Comparison of ENCODE assay signal across 8 cellular contexts in the genomic region with DNA sequence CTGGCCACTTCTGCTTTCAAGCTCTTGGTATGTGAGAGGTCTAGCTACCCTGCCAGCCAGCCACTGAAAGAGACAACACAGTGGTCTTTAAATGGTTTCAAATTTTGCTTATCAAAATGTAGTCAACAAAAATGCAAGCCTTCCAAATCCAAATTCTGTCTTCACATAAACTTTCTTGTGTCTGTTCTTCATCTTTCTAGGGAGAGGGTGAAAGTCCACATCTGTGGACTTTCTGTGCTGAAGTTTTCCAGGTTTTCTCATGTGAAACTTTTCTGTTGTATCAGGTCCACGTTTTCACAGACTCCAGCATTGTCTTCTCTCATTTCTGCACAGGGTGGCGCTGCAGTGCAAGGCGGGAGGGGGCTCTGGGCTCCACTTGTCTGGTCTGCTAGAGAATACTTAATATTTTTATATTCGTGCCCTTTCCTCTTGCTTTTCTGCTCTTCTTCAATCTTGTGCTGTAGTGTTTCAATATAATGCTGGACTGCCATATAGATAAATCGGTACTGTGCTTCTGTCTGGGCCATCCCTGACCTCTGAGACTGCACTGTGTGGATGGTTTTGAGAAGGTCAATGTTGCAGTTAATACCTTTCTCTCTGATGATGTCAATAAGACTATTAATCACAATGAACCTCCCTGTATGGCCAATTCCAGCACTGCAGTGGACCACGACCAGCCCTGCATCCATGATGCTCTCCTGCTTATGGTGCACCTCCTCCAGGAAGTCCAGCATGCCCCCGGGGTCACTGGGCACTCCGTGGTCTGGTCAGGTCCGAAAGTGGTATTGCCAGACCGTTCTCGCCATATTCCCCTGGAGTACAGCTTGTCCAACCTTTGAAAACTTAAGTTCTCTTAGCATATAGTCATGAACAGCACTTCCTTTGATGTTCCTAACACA.
DNase-seq lines count a peak whose midpoint lies in the region; ATAC-seq, FAIRE-seq and TF ChIP-seq lines count a peak whose summit lies in the region.

No MANE protein-coding gene starts in this region.

- TF ChIP-seq EP300 in ovary (IDR thresholded peaks at IDR 0.05) = no peak

- H3K9me3 ChIP-seq in ovary = no peaks in the 10 kb centered on the region
- no peaks in the 10 kb centered on the region for H3K9me3 ChIP-seq in uterus

- peak overlapping the region; percentile 72 for H3K27ac Mint-ChIP-seq in activated T-helper 1 cell treated with anti-CD3 and anti-CD28 coated beads, Interleukin-12 subunit alpha, Interleukin-12 subunit beta, Interleukin-2, Interleukin-4 antibody, amounts not matched to agents 30 ng/mL and 10 ng/mL and 1 ng/mL, durations not matched to agents 14 hours and 24 hours and 36 hours

- H3K4me3 ChIP-seq in fibroblast of villous mesenchyme (ENCODE audit: low read depth, low read length) (no peak overlapping the region), ovary (no peak overlapping the region), uterus (no peak overlapping the region)

- H3K27me3 Mint-ChIP-seq in activated T-helper 1 cell treated with anti-CD3 and anti-CD28 coated beads, Interleukin-12 subunit alpha, Interleukin-12 subunit beta, Interleukin-2, Interleukin-4 antibody, amounts not matched to agents 30 ng/mL and 10 ng/mL and 1 ng/mL, durations not matched to agents 14 hours and 24 hours and 36 hours (ENCODE audit: insufficient read depth) = no peaks in the 10 kb centered on the region

- no peak overlapping the region for H3K4me3 Mint-ChIP-seq in activated T-helper 1 cell treated with anti-CD3 and anti-CD28 coated beads, Interleukin-12 subunit alpha, Interleukin-12 subunit beta, Interleukin-2, Interleukin-4 antibody, amounts not matched to agents 30 ng/mL and 10 ng/mL and 1 ng/mL, durations not matched to agents 14 hours and 24 hours and 36 hours

- intact Hi-C loops in activated T-helper 1 cell treated with anti-CD3 and anti-CD28 coated beads, Interleukin-12 subunit alpha, Interleukin-12 subunit beta, Interleukin-2, Interleukin-4 antibody, amounts not matched to agents 30 ng/mL and 10 ng/mL and 1 ng/mL, durations not matched to agents 14 hours and 24 hours and 36 hours (cut with micrococcal nuclease) = loop anchor here (1.0 to 10.0 kb wide), 3 partner anchors 299 to 889 kb away; no protein-coding TSS in a partner anchor
- intact Hi-C loops in ovary (cut with DNase I) (loop anchor here (2.0 to 10.0 kb wide), 7 partner anchors 97 to 239 kb away; partner anchors contain the start of gene TNFAIP3 (in 3 of the 4)), uterus (cut with DNase I; ENCODE audit: low total_unique reads) (loop anchor here (5.0 to 10.0 kb wide), 2 partner anchors 169 to 242 kb away; no protein-coding TSS in a partner anchor)

- WGBS in ovary, 3 donors = 46 to 47% (median 47%) methylated on average over 11 of the region's 11 CpGs

- peaks cover 2% of the 10 kb centered on the region for H3K9me3 Mint-ChIP-seq in activated T-helper 1 cell treated with anti-CD3 and anti-CD28 coated beads, Interleukin-12 subunit alpha, Interleukin-12 subunit beta, Interleukin-2, Interleukin-4 antibody, amounts not matched to agents 30 ng/mL and 10 ng/mL and 1 ng/mL, durations not matched to agents 14 hours and 24 hours and 36 hours

- no peaks in the 10 kb centered on the region for H3K27me3 ChIP-seq in ovary
- no peaks in the 10 kb centered on the region for H3K27me3 ChIP-seq in uterus

- TF ChIP-seq CTCF in fibroblast of villous mesenchyme (IDR thresholded peaks at IDR 0.05; ENCODE audit: insufficient read depth, low read depth, low read length) (peak; percentile 89), ovary (IDR thresholded peaks at IDR 0.05) (peak; percentile 73 to 88 (median 86)), uterus (IDR thresholded peaks at IDR 0.05) (peak; percentile 57 to 77 (median 69))

- peak; percentile 50 for ATAC-seq in HG02885 (IDR thresholded peaks at IDR 0.05; ENCODE audit: poor library complexity, unreplicated experiment)
- ATAC-seq in GM21529 (IDR thresholded peaks at IDR 0.05; ENCODE audit: unreplicated experiment) = no peak

- H3K36me3 Mint-ChIP-seq in activated T-helper 1 cell treated with anti-CD3 and anti-CD28 coated beads, Interleukin-12 subunit alpha, Interleukin-12 subunit beta, Interleukin-2, Interleukin-4 antibody, amounts not matched to agents 30 ng/mL and 10 ng/mL and 1 ng/mL, durations not matched to agents 14 hours and 24 hours and 36 hours (ENCODE audit: low read depth) = peaks cover 5% of the 10 kb centered on the region

- H3K36me3 ChIP-seq in ovary (no peaks in the 10 kb centered on the region), uterus (no peaks in the 10 kb centered on the region)

- H3K27ac ChIP-seq in ovary = peak overlapping the region; percentile 36 to 63
- peak overlapping the region; percentile 4 to 22 for H3K27ac ChIP-seq in uterus

- DNase-seq in Daoy (ENCODE audit: low read depth) (peak; percentile 74), RCC 7860 (ENCODE audit: low spot score) (peak; percentile 16), fibroblast of villous mesenchyme (ENCODE audit: low read depth) (peak; percentile 65), ovary (peak; percentile 80 to 90 (median 87)), uterus (peak; percentile 63 to 71)
- DNase-seq in activated T-helper 1 cell treated with anti-CD3 and anti-CD28 coated beads, Interleukin-12 subunit alpha, Interleukin-12 subunit beta, Interleukin-2, Interleukin-4 antibody, amounts not matched to agents 30 ng/mL and 10 ng/mL and 1 ng/mL, durations not matched to agents 14 hours and 24 hours and 36 hours (ENCODE audit: low spot score) = peak; percentile 52

- TF ChIP-seq POLR2A in ovary (IDR thresholded peaks at IDR 0.05) = no peak
- TF ChIP-seq POLR2A in uterus (IDR thresholded peaks at IDR 0.05) = no peak

- peaks cover 89% of the 10 kb centered on the region for H3K4me1 Mint-ChIP-seq in activated T-helper 1 cell treated with anti-CD3 and anti-CD28 coated beads, Interleukin-12 subunit alpha, Interleukin-12 subunit beta, Interleukin-2, Interleukin-4 antibody, amounts not matched to agents 30 ng/mL and 10 ng/mL and 1 ng/mL, durations not matched to agents 14 hours and 24 hours and 36 hours (ENCODE audit: low read depth)

- H3K4me1 ChIP-seq in ovary (ENCODE audit: insufficient read depth) = peaks cover 23% of the 10 kb centered on the region
- no peaks in the 10 kb centered on the region for H3K4me1 ChIP-seq in uterus

- FAIRE-seq in RCC 7860 (lab: Jason Lieb, UNC) = no peak

Comparison
In these comparisons a context has a peak if more than half of its experiments do, and no peak if none do; other contexts are left out.
1. DNase-seq: peak in every context shown above with its lines; median percentile 87 in ovary; 74 in Daoy; 67 in uterus; 65 in fibroblast of villous mesenchyme; 52 in activated T-helper 1 cell treated with anti-CD3 and anti-CD28 coated beads, Interleukin-12 subunit alpha, Interleukin-12 subunit beta, Interleukin-2, Interleukin-4 antibody, amounts not matched to agents 30 ng/mL and 10 ng/mL and 1 ng/mL, durations not matched to agents 14 hours and 24 hours and 36 hours; 16 in RCC 7860.